In the genomic region with DNA sequence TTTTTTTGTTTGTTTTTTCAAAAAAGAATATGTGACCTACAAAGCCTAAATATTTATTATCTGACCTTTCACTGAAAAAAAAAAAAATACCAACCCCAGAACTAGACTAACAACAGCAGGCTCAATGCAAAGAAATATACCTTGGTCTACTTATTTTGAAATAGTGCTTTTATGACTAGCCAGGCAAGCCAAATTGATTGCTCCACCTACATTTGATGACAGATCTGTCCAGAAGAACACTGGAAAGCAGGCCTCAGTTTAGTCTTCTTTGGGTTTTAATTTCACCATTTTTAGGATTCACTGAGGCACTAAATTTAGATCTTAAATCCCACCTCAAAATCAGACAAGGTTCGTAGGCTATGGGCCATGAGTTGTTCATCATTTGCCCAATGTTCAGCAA, we compare ENCODE assay signal across 13 cellular contexts.
DNase-seq lines count a peak whose midpoint lies in the region; TF ChIP-seq lines count a peak whose summit lies in the region.
"Had no signal": no experiment of that assay in that cellular context is flagged by ENCODE, and none has a peak within 500 bp of the region (broad histone marks: within the 10 kb centered on the region; RNA-seq: fewer than 3 reads in every experiment).

No MANE protein-coding gene starts in this region.

- H2BK15ac ChIP-seq in H9 (ENCODE audit: low read depth, low read length): no peak overlapping the region

- H3K27ac ChIP-seq in H9 (ENCODE audit: insufficient read length, low read depth, low read length): peak overlapping the region; percentile 54

- no peak for TF ChIP-seq CTCF in H9 (conservative IDR thresholded peaks at IDR 0.05)
- no peak for TF ChIP-seq CTCF in glutamatergic neuron (IDR thresholded peaks at IDR 0.05; ENCODE audit: partially characterized antibody, unreplicated experiment)

- H3K36me3 ChIP-seq in adipocyte (ENCODE audit: control insufficient read depth, insufficient read depth, low read length, severe bottlenecking) (peaks cover 35% of the 10 kb centered on the region), skeletal muscle satellite cell (ENCODE audit: insufficient read depth, low read length) (peaks cover 4% of the 10 kb centered on the region)

- H3K27me3 ChIP-seq in H9 (ENCODE audit: insufficient read depth, low read length): no peaks in the 10 kb centered on the region
- no peaks in the 10 kb centered on the region for H3K27me3 ChIP-seq in adipocyte (replicated peaks; ENCODE audit: control insufficient read depth, insufficient read depth, low read length)
- no peaks in the 10 kb centered on the region for H3K27me3 ChIP-seq in skeletal muscle satellite cell (ENCODE audit: control insufficient read depth, insufficient read depth, low read length)

- no peak overlapping the region for H2BK120ac ChIP-seq in H9 (ENCODE audit: low read depth, low read length, poor library complexity, severe bottlenecking)

- H3T11ph ChIP-seq in H9 (ENCODE audit: low read length): no peak overlapping the region

- H3K9me3 Mint-ChIP-seq in H9: peaks cover 20 to 26% of the 10 kb centered on the region in 2 experiments
- peaks cover 11% of the 10 kb centered on the region for H3K9me3 Mint-ChIP-seq in glutamatergic neuron (ENCODE audit: unreplicated experiment)

- no peak overlapping the region for H3K9ac ChIP-seq in H9 (ENCODE audit: extremely low read depth, insufficient read length, low read length)
- H3K9ac ChIP-seq in adipocyte (ENCODE audit: low read length): peak overlapping the region; percentile 83
- H3K9ac ChIP-seq in skeletal muscle satellite cell (ENCODE audit: low read depth, low read length): peak overlapping the region; percentile 37

- DNase-seq in H9: no peak
- no peak for DNase-seq in adipocyte (ENCODE audit: low read depth)
- DNase-seq in glutamatergic neuron: no peak
- no peak for DNase-seq in NCI-H2196 treated with DMSO at 0.1 percent for 48 hours (lab: John Stamatoyannopoulos, UW; ENCODE audit: unreplicated experiment)
- DNase-seq in posterior vena cava (ENCODE audit: low spot score): no peak
- DNase-seq in C1 segment of cervical spinal cord (lab: John Stamatoyannopoulos, UW): no peak
- DNase-seq in SW480 (ENCODE audit: low spot score): no peak
- DNase-seq: activated CD4-positive, CD25-positive, alpha-beta regulatory T cell treated with anti-CD3 and anti-CD28 coated beads, Interleukin-2, amount 50 U/mL, for 72 hours; activated gamma-delta T cell; CD4-positive, alpha-beta T cell; NCI-H1436 treated with DMSO at 0.1 percent for 48 hours; stimulated activated naive B cell treated with anti-CD40 and anti-IgM and Interleukin-4, amounts not matched to agents 10 μg/mL and 1 μg/mL and 100 μg/mL, for 72 hours had no signal

- H2AFZ ChIP-seq in H9 (ENCODE audit: low read length): no peak overlapping the region

- H2BK12ac ChIP-seq in H9 (ENCODE audit: insufficient read length, low read depth, low read length): no peak overlapping the region

- no peak overlapping the region for H3K56ac ChIP-seq in H9 (ENCODE audit: insufficient read length, low read depth, low read length)

- intact Hi-C loops in posterior vena cava (cut with DNase I): loop anchor here in 1 of 2 donors (10.0 kb wide), 1 partner anchor 737 kb away; no protein-coding TSS in a partner anchor

- peaks cover 55 to 81% (median 73%) of the 10 kb centered on the region in 3 experiments for H3K36me3 Mint-ChIP-seq in H9 (ENCODE audit: insufficient read depth in 1 of 3, low read depth in 3 of 3)
- H3K36me3 Mint-ChIP-seq in glutamatergic neuron (ENCODE audit: unreplicated experiment): peaks cover 28% of the 10 kb centered on the region

- no CpG with 5 or more reads among the region's 1 CpG for WGBS in H9 (ENCODE audit: extremely low coverage, insufficient read length, low lambda C conversion rate)

- H3K18ac ChIP-seq in H9 (ENCODE audit: insufficient read length, low read depth, low read length): no peak overlapping the region

- H3K14ac ChIP-seq in H9 (ENCODE audit: insufficient read depth, low read length): no peak overlapping the region

- H3K79me1 ChIP-seq in H9 (ENCODE audit: insufficient read depth, low read depth, low read length, poor library complexity, severe bottlenecking): no peaks in the 10 kb centered on the region

- H3K27ac Mint-ChIP-seq in H9 (peak overlapping the region in 2 of 3 experiments; percentile 76 to 93; a peak in 4 of 7 replicates), glutamatergic neuron (ENCODE audit: unreplicated experiment) (peak overlapping the region; percentile 41)
- H3K27ac Mint-ChIP-seq: CD4-positive, alpha-beta T cell had no signal

- no peak overlapping the region for H3K23ac ChIP-seq in H9 (ENCODE audit: insufficient read length, low read depth, low read length)

- H4K20me1 ChIP-seq in H9 (ENCODE audit: control insufficient read depth, insufficient read depth, insufficient read length): no peaks in the 10 kb centered on the region

- no peak overlapping the region for H2BK5ac ChIP-seq in H9 (ENCODE audit: insufficient read length, low read length)

- H4K8ac ChIP-seq in H9 (replicated peaks; ENCODE audit: insufficient read length, low read depth, low read length): no peak overlapping the region

- H3K4me3 Mint-ChIP-seq in H9: no peak overlapping the region
- H3K4me3 Mint-ChIP-seq in glutamatergic neuron (ENCODE audit: unreplicated experiment): no peak overlapping the region
- H3K4me3 Mint-ChIP-seq: CD4-positive, alpha-beta T cell; stimulated activated naive B cell treated with anti-CD40 and anti-IgM and Interleukin-4, amounts not matched to agents 10 μg/mL and 1 μg/mL and 100 μg/mL, for 72 hours had no signal

- no peak overlapping the region for H2BK20ac ChIP-seq in H9 (ENCODE audit: low read depth, low read length, poor library complexity, severe bottlenecking)

- H3K4me1 Mint-ChIP-seq in H9 (peaks cover 45% of the 10 kb centered on the region in 2 experiments), glutamatergic neuron (ENCODE audit: low read depth, unreplicated experiment) (peaks cover 14% of the 10 kb centered on the region)

- H4K5ac ChIP-seq in H9 (ENCODE audit: insufficient read length, low read depth, low read length): no peak overlapping the region

- H3K4me2 ChIP-seq in H9 (ENCODE audit: insufficient read depth, insufficient read length, low read length) (no peak overlapping the region), skeletal muscle satellite cell (ENCODE audit: low read length) (peak overlapping the region; percentile 80)

- H3K27me3 Mint-ChIP-seq in H9 (ENCODE audit: low read depth): no peaks in the 10 kb centered on the region; the same call in 1 of the 2 replicates
- no peaks in the 10 kb centered on the region for H3K27me3 Mint-ChIP-seq in glutamatergic neuron (ENCODE audit: unreplicated experiment)
- H3K27me3 Mint-ChIP-seq: CD4-positive, alpha-beta T cell; stimulated activated naive B cell treated with anti-CD40 and anti-IgM and Interleukin-4, amounts not matched to agents 10 μg/mL and 1 μg/mL and 100 μg/mL, for 72 hours had no signal

- H3K79me2 ChIP-seq in H9 (ENCODE audit: insufficient read depth, low read length): no peaks in the 10 kb centered on the region

- H2AK5ac ChIP-seq in H9 (ENCODE audit: insufficient read length, low read length): no peak overlapping the region

- H3K9me3 ChIP-seq in H9 (ENCODE audit: control insufficient read depth, low read depth, low read length) (peaks cover 8% of the 10 kb centered on the region), adipocyte (ENCODE audit: control insufficient read depth, low read length) (no peaks in the 10 kb centered on the region), skeletal muscle satellite cell (replicated peaks; ENCODE audit: low read length) (no peaks in the 10 kb centered on the region)

- H3K4me1 ChIP-seq in H9 (ENCODE audit: insufficient read depth, low read length) (peaks cover 16% of the 10 kb centered on the region), adipocyte (ENCODE audit: control insufficient read depth, insufficient read depth, low read length) (peaks cover 50% of the 10 kb centered on the region), skeletal muscle satellite cell (ENCODE audit: control insufficient read depth, insufficient read depth, low read length) (peaks cover 42% of the 10 kb centered on the region)

- no peak overlapping the region for H3K4ac ChIP-seq in H9 (ENCODE audit: low read depth, low read length)

- no peaks in the 10 kb centered on the region for H3K23me2 ChIP-seq in H9 (ENCODE audit: insufficient read length, low read depth, low read length, poor library complexity, severe bottlenecking)

- no peak overlapping the region for H4K91ac ChIP-seq in H9 (ENCODE audit: insufficient read length, low read depth, low read length)

- H3K4me3 ChIP-seq in adipocyte (ENCODE audit: low read length): peak overlapping the region; percentile 54
- peak overlapping the region; percentile 5 for H3K4me3 ChIP-seq in skeletal muscle satellite cell (ENCODE audit: low read length)
